Comparison of ENCODE assay signal across 9 cellular contexts in genomic region chr6:132513821-132514545, GRCh38. TPM values are rescaled to one million over a fixed set of nuclear protein-coding genes. Genes with fewer than 3 reads are reported as not detected.
DNase-seq lines count a peak whose midpoint lies in the region; ATAC-seq and TF ChIP-seq lines count a peak whose summit lies in the region.
"Had no signal": no experiment of that assay in that cellular context is flagged by ENCODE, and none has a peak within 500 bp of the region (broad histone marks: within the 10 kb centered on the region; RNA-seq: fewer than 3 reads in every experiment).

No MANE protein-coding gene starts in this region.

- H3K4me3 ChIP-seq in OCI-LY3 (ENCODE audit: low read length) = peak overlapping the region; percentile 91

- H3K36me3 Mint-ChIP-seq in Calu3 (ENCODE audit: insufficient read depth, unreplicated experiment) = peaks cover 16% of the 10 kb centered on the region
- H3K36me3 Mint-ChIP-seq in effector memory CD8-positive, alpha-beta T cell (ENCODE audit: insufficient read depth) = peaks cover 4% of the 10 kb centered on the region

- no peak for TF ChIP-seq CTCF in Calu3 (IDR thresholded peaks at IDR 0.05; ENCODE audit: unreplicated experiment)
- TF ChIP-seq CTCF in OCI-LY3 (IDR thresholded peaks at IDR 0.05; ENCODE audit: low read depth, low read length) = no peak

- peak overlapping the region; percentile 96 for H3K4me3 Mint-ChIP-seq in Calu3 (ENCODE audit: low read depth, unreplicated experiment)
- H3K4me3 Mint-ChIP-seq in effector memory CD8-positive, alpha-beta T cell = peak overlapping the region; percentile 91

- DNase-seq in Calu3 (no peak), pons (ENCODE audit: low spot score) (peak; percentile 73), NCI-H2227 treated with DMSO at 0.1 percent for 48 hours (lab: John Stamatoyannopoulos, UW) (no peak), sciatic nerve (ENCODE audit: low spot score) (no peak), NCI-H526 treated with DMSO at 0.1 percent for 48 hours (lab: John Stamatoyannopoulos, UW) (no peak)
- DNase-seq in effector memory CD8-positive, alpha-beta T cell = no peak

- H3K27me3 ChIP-seq in OCI-LY3 (ENCODE audit: low read depth, low read length) = no peaks in the 10 kb centered on the region

- H3K9me3 Mint-ChIP-seq in Calu3 (ENCODE audit: low read depth, unreplicated experiment) = no peaks in the 10 kb centered on the region
- no peaks in the 10 kb centered on the region for H3K9me3 Mint-ChIP-seq in effector memory CD8-positive, alpha-beta T cell

- CTCF ChIA-PET in Calu3 (lab: Charles Lee) = no interaction called here

- H3K9me3 ChIP-seq in OCI-LY3 (ENCODE audit: insufficient read depth, low read length) = no peaks in the 10 kb centered on the region

- no peak overlapping the region for H2AFZ ChIP-seq in OCI-LY3 (ENCODE audit: low read depth, low read length)

- H3K4me2 ChIP-seq in OCI-LY3 (ENCODE audit: low read length) = peak overlapping the region; percentile 93

- peak overlapping the region; percentile 74 for H3K9ac ChIP-seq in OCI-LY3 (ENCODE audit: low read length)

- no peaks in the 10 kb centered on the region for H3K27me3 Mint-ChIP-seq in Calu3 (ENCODE audit: unreplicated experiment)
- peaks cover 0 to 9% of the 10 kb centered on the region in 2 donors for H3K27me3 Mint-ChIP-seq in effector memory CD8-positive, alpha-beta T cell

- peaks cover 29% of the 10 kb centered on the region for H3K4me1 ChIP-seq in OCI-LY3 (ENCODE audit: low read length)

- peak overlapping the region; percentile 73 for H3K27ac Mint-ChIP-seq in Calu3 (ENCODE audit: unreplicated experiment)
- H3K27ac Mint-ChIP-seq in effector memory CD8-positive, alpha-beta T cell = no peak overlapping the region

- intact Hi-C loops in Calu3 (cut with micrococcal nuclease; ENCODE audit: unreplicated experiment) (no loop called here), sciatic nerve (cut with DNase I) (no loop called here)

- BruUV-seq in Calu3 (replicated peaks; lab: Mats Ljungman, UMichigan) = no TSS peak

- no peak for ATAC-seq in effector memory CD8-positive, alpha-beta T cell (replicated peaks)
- ATAC-seq in sciatic nerve (no peak), HG03045 (IDR thresholded peaks at IDR 0.05; ENCODE audit: unreplicated experiment) (no peak)

- H4K20me1 ChIP-seq in OCI-LY3 (ENCODE audit: insufficient read depth, low read length) = peaks cover 13% of the 10 kb centered on the region; the same call in 1 of the 2 replicates

- H3K4me1 Mint-ChIP-seq in Calu3 (ENCODE audit: low read depth, unreplicated experiment) = peaks cover 25% of the 10 kb centered on the region
- H3K4me1 Mint-ChIP-seq in effector memory CD8-positive, alpha-beta T cell (ENCODE audit: low read depth in 2 of 2) = peaks cover 17 to 26% of the 10 kb centered on the region in 2 donors

- H3K27ac ChIP-seq in OCI-LY3 (ENCODE audit: low read length) = no peak overlapping the region

- peaks cover 33% of the 10 kb centered on the region for H3K79me2 ChIP-seq in OCI-LY3 (ENCODE audit: low read length)

- peaks cover 3% of the 10 kb centered on the region for H3K36me3 ChIP-seq in OCI-LY3 (replicated peaks; ENCODE audit: low read depth, low read length)

RNA-seq across cellular contexts. Expression of gene STX7, which starts 1.1 kb away (rescaled TPM):
- total RNA-seq in Calu3 (2022) (66.8 and 73.2 TPM in 2 replicates), sciatic nerve (98.4 TPM)

RNA-seq across cellular contexts. Expression of gene TAAR9, which starts 24.1 kb away (rescaled TPM):
- total RNA-seq in Calu3 (2022) (not detected in 2 replicates), sciatic nerve (not detected)
- total RNA-seq: RPMI7951 had no signal

RNA-seq across cellular contexts. Expression of gene TAAR8, which starts 38.5 kb away (rescaled TPM):
- not detected in 2 replicates for total RNA-seq in Calu3 (2022)
- not detected for total RNA-seq in sciatic nerve
- total RNA-seq: RPMI7951 had no signal

RNA-seq across cellular contexts. Expression of gene TAAR6, which starts 56.1 kb away (rescaled TPM):
- total RNA-seq in Calu3 (2022) (not detected in 2 replicates), sciatic nerve (not detected)
- total RNA-seq: RPMI7951 had no signal
